27 cellular contexts compared by ENCODE assay signal in genomic region chr7:137245890-137246289, GRCh38.
A peak's percentile ranks its signal among the peaks of the same experiment; 100 is the strongest.
DNase-seq lines count a peak whose midpoint lies in the region; ATAC-seq, FAIRE-seq and TF ChIP-seq lines count a peak whose summit lies in the region.
"Had no signal": no experiment of that assay in that cellular context is flagged by ENCODE, and none has a peak within 500 bp of the region (broad histone marks: within the 10 kb centered on the region; RNA-seq: fewer than 3 reads in every experiment).

No MANE protein-coding gene starts in this region.

- WGBS in IMR-90 (ENCODE audit: extremely low coverage in 2 of 2, insufficient read length in 1 of 2), 2 experiments: no CpG with 5 or more reads among the region's 2 CpGs

- dilution Hi-C loops in IMR-90 (cut with HindIII; ENCODE audit: low sequenced_read_pairs, unreplicated experiment): no loop called here

- no peak overlapping the region for H2AK9ac ChIP-seq in IMR-90 (replicated peaks; ENCODE audit: low read depth, low read length, poor library complexity)

- no peak overlapping the region for H3K4me3 Mint-ChIP-seq in astrocyte (ENCODE audit: unreplicated experiment)
- H3K4me3 Mint-ChIP-seq: IgD-negative memory B cell had no signal

- CTCF ChIA-PET in IMR-90 (lab: Yijun Ruan, JAX): interaction anchor here (1.1 kb wide), 1 partner anchor 36 kb away, joined by 3 read pairs; no protein-coding TSS in a partner anchor

- in situ Hi-C loops in IMR-90 (cut with MboI; ENCODE audit: low sequenced_read_pairs): no loop called here

- no peak overlapping the region for H4K5ac ChIP-seq in IMR-90 (ENCODE audit: low read depth, low read length)

- no TSS peak for BruUV-seq in IMR-90 (replicated peaks; lab: Mats Ljungman, UMichigan)

- H4K20me1 ChIP-seq in IMR-90 (ENCODE audit: insufficient read depth, low read length) (no peaks in the 10 kb centered on the region), astrocyte (ENCODE audit: insufficient read depth, low read length) (no peaks in the 10 kb centered on the region)

- no peaks in the 10 kb centered on the region for H3K79me1 ChIP-seq in IMR-90 (ENCODE audit: low read depth in 1 of 2, low read length in 2 of 2)

- H4K91ac ChIP-seq in IMR-90 (ENCODE audit: insufficient read depth, low read depth, low read length): no peak overlapping the region

- no peak overlapping the region for H3K56ac ChIP-seq in IMR-90 (ENCODE audit: extremely low read depth, insufficient read depth, low read length)

- no peak overlapping the region for H2AFZ ChIP-seq in IMR-90 (replicated peaks; ENCODE audit: low read length, poor library complexity)
- no peak overlapping the region for H2AFZ ChIP-seq in astrocyte (ENCODE audit: low read depth, low read length)
- H2AFZ ChIP-seq: GM23248 had no signal

- H4K8ac ChIP-seq in IMR-90 (ENCODE audit: low read depth in 2 of 2, low read length in 2 of 2): peak overlapping the region in 1 of 2 experiments; percentile 22; a peak in 1 of 4 replicates

- no peak overlapping the region for H2AK5ac ChIP-seq in IMR-90 (ENCODE audit: low read depth, low read length)

- DNase-seq in IMR-90 (peak; percentile 83), astrocyte (ENCODE audit: low read depth) (peak; percentile 2), foreskin fibroblast (peak; percentile 4 to 21), skeletal muscle cell (ENCODE audit: low read depth) (peak; percentile 2), cerebellum (ENCODE audit: low spot score) (no peak), ascending aorta (ENCODE audit: low spot score in 2 of 2) (no peak), uterus (no peak)
- DNase-seq: AML-193, DMS79 treated with DMSO at 0.1 percent for 48 hours, GDM1, GM23248, Karpas-422, MM.1S, NCI-H1092, NCI-H146, NCI-H2081 treated with DMSO at 0.1 percent for 48 hours, NCI-H446 treated with DMSO at 0.1 percent for 48 hours, NCI-H69, Peyer's patch, SHP77 had no signal

- H2BK20ac ChIP-seq in IMR-90 (ENCODE audit: low read depth, low read length): no peak overlapping the region

- no peaks in the 10 kb centered on the region for H3K4me1 Mint-ChIP-seq in astrocyte (ENCODE audit: low read depth, unreplicated experiment)
- H3K4me1 Mint-ChIP-seq: IgD-negative memory B cell had no signal

- H3K23ac ChIP-seq in IMR-90 (ENCODE audit: low read depth, low read length): no peak overlapping the region

- H2BK5ac ChIP-seq in IMR-90 (ENCODE audit: low read depth, low read length, poor library complexity, severe bottlenecking): peak overlapping the region; percentile 80

- POLR2A ChIA-PET in IMR-90 (lab: Charles Lee; ENCODE audit: unreplicated experiment): interaction anchor here (0.6 kb wide), 1 partner anchor 10 kb away, joined by 4 read pairs; no protein-coding TSS in a partner anchor

- H3K4me1 ChIP-seq in IMR-90 (ENCODE audit: control insufficient read depth, insufficient read depth, low read length) (no peaks in the 10 kb centered on the region), astrocyte (ENCODE audit: insufficient read depth, low read length) (no peaks in the 10 kb centered on the region), ascending aorta (peaks cover 0 to 3% of the 10 kb centered on the region in 2 donors), uterus (no peaks in the 10 kb centered on the region)
- H3K4me1 ChIP-seq: HAP-1, Peyer's patch had no signal

- H3K9me1 ChIP-seq in IMR-90 (ENCODE audit: insufficient read depth, low read length): no peaks in the 10 kb centered on the region; the same call in 1 of the 2 replicates

- FAIRE-seq in astrocyte (lab: Jason Lieb, UNC): no peak
- FAIRE-seq: HTR-8/SVneo had no signal

- TF ChIP-seq POLR2A in IMR-90 (IDR thresholded peaks at IDR 0.05; ENCODE audit: low read depth, low read length) (no peak), uterus (IDR thresholded peaks at IDR 0.05) (no peak)

- H3K27ac ChIP-seq in IMR-90 (ENCODE audit: insufficient read depth, low read length) (no peak overlapping the region), astrocyte (ENCODE audit: low read depth, low read length) (no peak overlapping the region), ascending aorta (no peak overlapping the region), uterus (no peak overlapping the region)
- H3K27ac ChIP-seq: C4-2B, GM23248, HL-60, Peyer's patch, SK-N-MC had no signal

- H3K36me3 ChIP-seq in IMR-90 (ENCODE audit: control insufficient read depth, insufficient read depth, low read length) (0 out of 2 replicates have a peak, but pooled peaks cover 1% of the 10 kb centered on the region), astrocyte (ENCODE audit: insufficient read depth, low read length) (no peaks in the 10 kb centered on the region), ascending aorta (no peaks in the 10 kb centered on the region), uterus (no peaks in the 10 kb centered on the region)
- H3K36me3 ChIP-seq: HAP-1, Peyer's patch had no signal

- H3K9ac ChIP-seq in IMR-90 (ENCODE audit: low read depth, low read length) (no peak overlapping the region), astrocyte (ENCODE audit: low read length) (no peak overlapping the region)
- H3K9ac ChIP-seq: GM23248 had no signal

- intact Hi-C loops in IMR-90 (cut with micrococcal nuclease) (no loop called here), ascending aorta (cut with DNase I) (no loop called here), uterus (cut with DNase I; ENCODE audit: low total_unique reads) (no loop called here)

- no peak for TF ChIP-seq RAD21 in IMR-90 (IDR thresholded peaks at IDR 0.05; ENCODE audit: low read length)

- H3K9me3 ChIP-seq in IMR-90 (ENCODE audit: control insufficient read depth, insufficient read depth, low read length) (no peaks in the 10 kb centered on the region), astrocyte (ENCODE audit: insufficient read depth, low read depth, low read length) (no peaks in the 10 kb centered on the region), ascending aorta (no peaks in the 10 kb centered on the region), uterus (no peaks in the 10 kb centered on the region)
- H3K9me3 ChIP-seq: HAP-1, Peyer's patch had no signal

- no peaks in the 10 kb centered on the region for H3K36me3 Mint-ChIP-seq in astrocyte (ENCODE audit: low read depth, unreplicated experiment)

- no peak overlapping the region; the same call in 1 of the 2 replicates for H2BK120ac ChIP-seq in IMR-90 (ENCODE audit: low read depth, low read length)

- ATAC-seq in IMR-90 (ENCODE audit: low read depth) (peak; percentile 94), GM19452 (IDR thresholded peaks at IDR 0.05; ENCODE audit: unreplicated experiment) (no peak)

- no peak overlapping the region for H3K4me3 ChIP-seq in IMR-90 (ENCODE audit: insufficient read depth, low read depth, low read length)
- H3K4me3 ChIP-seq in astrocyte (ENCODE audit: insufficient read depth, low read depth, low read length): no peak overlapping the region
- H3K4me3 ChIP-seq in foreskin fibroblast (ENCODE audit: low read depth in 1 of 2, low read length in 2 of 2): no peak overlapping the region
- no peak overlapping the region for H3K4me3 ChIP-seq in skeletal muscle cell (ENCODE audit: low read depth, low read length)
- no peak overlapping the region for H3K4me3 ChIP-seq in ascending aorta
- H3K4me3 ChIP-seq in uterus: no peak overlapping the region
- H3K4me3 ChIP-seq: GM23248, HAP-1, Peyer's patch, SK-N-MC had no signal

- H3K27me3 ChIP-seq in IMR-90 (ENCODE audit: control insufficient read depth, insufficient read depth, low read length) (no peaks in the 10 kb centered on the region), astrocyte (ENCODE audit: insufficient read depth, low read length) (no peaks in the 10 kb centered on the region), ascending aorta (no peaks in the 10 kb centered on the region), uterus (no peaks in the 10 kb centered on the region)
- H3K27me3 ChIP-seq: Peyer's patch had no signal

- no peak overlapping the region for H2BK15ac ChIP-seq in IMR-90 (ENCODE audit: low read depth, low read length)

- no peak overlapping the region for H3K4me2 ChIP-seq in IMR-90 (ENCODE audit: low read depth, low read length)
- H3K4me2 ChIP-seq in astrocyte (ENCODE audit: low read length): no peak overlapping the region

- no peak overlapping the region for H3K14ac ChIP-seq in IMR-90 (replicated peaks; ENCODE audit: low read depth, low read length)

- H3K27ac Mint-ChIP-seq in astrocyte (ENCODE audit: unreplicated experiment): no peak overlapping the region
- H3K27ac Mint-ChIP-seq: IgD-negative memory B cell had no signal

- H3K27me3 Mint-ChIP-seq in astrocyte (ENCODE audit: low read depth, unreplicated experiment): no peaks in the 10 kb centered on the region
- H3K27me3 Mint-ChIP-seq: IgD-negative memory B cell had no signal

- no peak for TF ChIP-seq CTCF in IMR-90 (conservative IDR thresholded peaks at IDR 0.05; ENCODE audit: low read depth, low read length)
- no peak for TF ChIP-seq CTCF in astrocyte (IDR thresholded peaks at IDR 0.05; ENCODE audit: insufficient read depth, low read depth, low read length)
- no peak for TF ChIP-seq CTCF in foreskin fibroblast (IDR thresholded peaks at IDR 0.05; ENCODE audit: low read depth, low read length)
- no peak for TF ChIP-seq CTCF in ascending aorta (IDR thresholded peaks at IDR 0.05)
- no peak for TF ChIP-seq CTCF in uterus (IDR thresholded peaks at IDR 0.05)

- H3K9me3 Mint-ChIP-seq in astrocyte (ENCODE audit: unreplicated experiment): no peaks in the 10 kb centered on the region

- H3K18ac ChIP-seq in IMR-90 (ENCODE audit: low read depth, low read length): no peak overlapping the region

- no peaks in the 10 kb centered on the region for H3K79me2 ChIP-seq in astrocyte (ENCODE audit: insufficient read depth, low read length)

- H3K4ac ChIP-seq in IMR-90 (ENCODE audit: low read depth, low read length): no peak overlapping the region

TF ChIP-seq in IMR-90, 13 proteins besides CTCF, POLR2A, EP300 and RAD21 (continues in another document):
- TF ChIP-seq RFX5 (IDR thresholded peaks at IDR 0.05; ENCODE audit: low read depth, low read length): no peak
- peak; percentile 46; the same call in 1 of the 2 replicates for TF ChIP-seq FOS (IDR thresholded peaks at IDR 0.05; ENCODE audit: low read depth, low read length)
- TF ChIP-seq, protein P1, sequence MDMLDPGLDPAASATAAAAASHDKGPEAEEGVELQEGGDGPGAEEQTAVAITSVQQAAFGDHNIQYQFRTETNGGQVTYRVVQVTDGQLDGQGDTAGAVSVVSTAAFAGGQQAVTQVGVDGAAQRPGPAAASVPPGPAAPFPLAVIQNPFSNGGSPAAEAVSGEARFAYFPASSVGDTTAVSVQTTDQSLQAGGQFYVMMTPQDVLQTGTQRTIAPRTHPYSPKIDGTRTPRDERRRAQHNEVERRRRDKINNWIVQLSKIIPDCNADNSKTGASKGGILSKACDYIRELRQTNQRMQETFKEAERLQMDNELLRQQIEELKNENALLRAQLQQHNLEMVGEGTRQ (IDR thresholded peaks at IDR 0.05; ENCODE audit: low read depth, low read length): no peak
- TF ChIP-seq, protein P2, sequence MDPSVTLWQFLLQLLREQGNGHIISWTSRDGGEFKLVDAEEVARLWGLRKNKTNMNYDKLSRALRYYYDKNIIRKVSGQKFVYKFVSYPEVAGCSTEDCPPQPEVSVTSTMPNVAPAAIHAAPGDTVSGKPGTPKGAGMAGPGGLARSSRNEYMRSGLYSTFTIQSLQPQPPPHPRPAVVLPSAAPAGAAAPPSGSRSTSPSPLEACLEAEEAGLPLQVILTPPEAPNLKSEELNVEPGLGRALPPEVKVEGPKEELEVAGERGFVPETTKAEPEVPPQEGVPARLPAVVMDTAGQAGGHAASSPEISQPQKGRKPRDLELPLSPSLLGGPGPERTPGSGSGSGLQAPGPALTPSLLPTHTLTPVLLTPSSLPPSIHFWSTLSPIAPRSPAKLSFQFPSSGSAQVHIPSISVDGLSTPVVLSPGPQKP (IDR thresholded peaks at IDR 0.05; ENCODE audit: borderline replicate concordance, low read depth, low read length): no peak

Comparison
In these comparisons a context has a peak if more than half of its experiments do, and no peak if none do; other contexts are left out.
1. DNase-seq: peak in IMR-90 (single experiment), astrocyte (single experiment), foreskin fibroblast (2 of 2) and skeletal muscle cell (single experiment); none in cerebellum (single experiment), ascending aorta (0 of 2) and uterus (0 of 2).